ENCODE assay signal across 27 cellular contexts in the genomic region with DNA sequence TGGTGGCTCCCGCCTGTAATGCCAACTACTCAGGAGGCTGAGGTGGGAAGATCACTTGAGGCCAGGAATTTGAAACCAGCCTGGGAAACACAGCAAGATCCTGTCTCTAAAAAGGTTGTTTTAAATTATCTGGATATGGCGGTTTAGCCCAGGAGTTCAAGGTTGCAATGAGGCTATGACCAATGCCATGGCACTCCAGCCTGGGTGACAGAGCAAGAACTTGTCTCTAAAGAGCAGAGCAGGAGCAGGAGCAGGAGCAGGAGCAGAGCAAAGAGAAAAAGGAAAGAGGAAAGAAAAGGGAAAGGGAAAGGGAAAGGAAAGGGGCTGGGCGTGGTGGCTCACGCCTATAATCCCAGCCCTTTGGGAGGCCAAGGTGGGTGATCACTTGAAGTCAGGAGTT.
"Had no signal": no experiment of that assay in that cellular context is flagged by ENCODE, and none has a peak within 500 bp of the region (broad histone marks: within the 10 kb centered on the region; RNA-seq: fewer than 3 reads in every experiment).

No MANE protein-coding gene starts in this region.

- ATAC-seq: naive thymus-derived CD4-positive, alpha-beta T cell; natural killer cell; right cardiac atrium; right lobe of liver; stimulated activated memory B cell treated with anti-CD40 and anti-IgM and Interleukin-4, amounts not matched to agents 10 μg/mL and 1 μg/mL and 100 μg/mL, for 72 hours; upper lobe of right lung had no signal

- H3K4me1 Mint-ChIP-seq: natural killer cell; neural progenitor cell; stimulated activated memory B cell treated with anti-CD40 and anti-IgM and Interleukin-4, amounts not matched to agents 10 μg/mL and 1 μg/mL and 100 μg/mL, for 72 hours had no signal

- H3K36me3 ChIP-seq: ovary, prostate gland, thyroid gland, uterus had no signal

- H3K27ac Mint-ChIP-seq: naive thymus-derived CD4-positive, alpha-beta T cell; natural killer cell; neural progenitor cell; stimulated activated memory B cell treated with anti-CD40 and anti-IgM and Interleukin-4, amounts not matched to agents 10 μg/mL and 1 μg/mL and 100 μg/mL, for 72 hours; stimulated activated naive CD8-positive, alpha-beta T cell treated with anti-CD3 and anti-CD28 coated beads, Interleukin-15, Interleukin-2, amounts not matched to agents 100 ng/mL and 50 ng/mL, for 24 hours; type B pancreatic cell had no signal

- H3K9ac ChIP-seq: neural progenitor cell, parathyroid adenoma had no signal

- H3K4me3 ChIP-seq: neural progenitor cell, ovary, prostate gland, right lobe of liver, sigmoid colon, stomach, thoracic aorta, thyroid gland, tibial nerve, upper lobe of right lung, uterus had no signal

- H3K27me3 Mint-ChIP-seq: naive thymus-derived CD4-positive, alpha-beta T cell; stimulated activated memory B cell treated with anti-CD40 and anti-IgM and Interleukin-4, amounts not matched to agents 10 μg/mL and 1 μg/mL and 100 μg/mL, for 72 hours; stimulated activated naive CD8-positive, alpha-beta T cell treated with anti-CD3 and anti-CD28 coated beads, Interleukin-15, Interleukin-2, amounts not matched to agents 100 ng/mL and 50 ng/mL, for 24 hours; type B pancreatic cell had no signal

- H2AFZ ChIP-seq: neural progenitor cell, parathyroid adenoma had no signal

- H3K4me2 ChIP-seq: neural progenitor cell had no signal

- H3K9me3 ChIP-seq: ovary, prostate gland, right lobe of liver, thyroid gland had no signal

- H3K4me1 ChIP-seq: neural progenitor cell, parathyroid adenoma, prostate gland, thyroid gland, upper lobe of right lung had no signal

- H3K27me3 ChIP-seq: neural progenitor cell, ovary, right lobe of liver, sigmoid colon, stomach, thyroid gland, tibial nerve, upper lobe of right lung, uterus had no signal

- H3K4me3 Mint-ChIP-seq: naive thymus-derived CD4-positive, alpha-beta T cell; natural killer cell; neural progenitor cell; stimulated activated memory B cell treated with anti-CD40 and anti-IgM and Interleukin-4, amounts not matched to agents 10 μg/mL and 1 μg/mL and 100 μg/mL, for 72 hours; stimulated activated naive CD8-positive, alpha-beta T cell treated with anti-CD3 and anti-CD28 coated beads, Interleukin-15, Interleukin-2, amounts not matched to agents 100 ng/mL and 50 ng/mL, for 24 hours; type B pancreatic cell had no signal

- DNase-seq: naive thymus-derived CD4-positive, alpha-beta T cell; natural killer cell; occipital lobe; ovary; posterior cingulate gyrus; right cardiac atrium; right lobe of liver; sigmoid colon; small intestine; stimulated activated CD4-positive, alpha-beta T cell treated with anti-CD3 and anti-CD28 coated beads, Interleukin-12 subunit alpha, Interleukin-12 subunit beta, amount 100 ng/mL, for 4 hours; stimulated activated CD4-positive, alpha-beta T cell treated with anti-CD3 and anti-CD28 coated beads, Interleukin-1b, Interleukin-23, amount 100 ng/mL, for 48 hours; stimulated activated CD4-positive, alpha-beta T cell treated with anti-CD3 and anti-CD28 coated beads, Interleukin-4, amount 100 ng/mL, for 1 hour; stimulated activated CD4-positive, alpha-beta T cell treated with anti-CD3 and anti-CD28 coated beads, Interleukin-4, amount 100 ng/mL, for 4 hours; stimulated activated CD8-positive, alpha-beta memory T cell treated with anti-CD3 and anti-CD28 coated beads, Interleukin-4, amount 100 ng/mL, for 48 hours; stimulated activated naive CD4-positive, alpha-beta T cell treated with Interleukin-2 at 50 U/mL for 16 hours; stomach; thyroid gland; upper lobe of right lung; uterus had no signal

- H3K9me3 Mint-ChIP-seq: type B pancreatic cell had no signal

- H3K27ac ChIP-seq: neural progenitor cell, ovary, parathyroid adenoma, prostate gland, right lobe of liver, stomach, thoracic aorta, thyroid gland, tibial nerve, upper lobe of right lung, uterus had no signal
